ENCODE assay signal across 8 cellular contexts in the genomic region with DNA sequence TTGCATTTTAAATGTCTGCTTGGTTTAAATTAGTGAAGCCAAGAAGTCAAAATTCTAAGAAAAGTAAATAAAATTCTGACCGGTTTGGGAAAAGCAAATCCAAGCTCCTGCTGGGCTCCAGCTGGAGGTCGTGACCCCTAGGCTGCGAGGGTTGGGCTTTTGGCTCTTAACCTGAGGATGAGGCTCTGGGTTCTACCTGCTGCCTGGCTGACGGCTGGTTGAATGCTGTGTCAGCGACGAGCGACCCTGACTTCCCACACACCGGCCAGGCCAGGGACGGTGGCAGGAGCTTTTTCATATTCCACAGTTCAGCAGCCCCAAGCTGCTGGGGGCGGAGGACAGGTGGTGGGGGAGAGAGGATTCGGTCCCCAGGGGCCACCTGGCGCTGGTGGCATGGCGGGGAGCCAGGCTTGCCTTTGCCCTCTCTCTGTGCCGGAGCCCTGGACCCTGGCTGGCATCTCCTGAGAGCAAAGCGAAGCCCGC. TPM values are rescaled to one million over a fixed set of nuclear protein-coding genes. Genes with fewer than 3 reads are reported as not detected.
DNase-seq lines count a peak whose midpoint lies in the region; ATAC-seq and TF ChIP-seq lines count a peak whose summit lies in the region.

No MANE protein-coding gene starts in this region.

- no peaks in the 10 kb centered on the region for H3K36me3 Mint-ChIP-seq in WTC11

- DNase-seq in HAP-1 (ENCODE audit: low spot score in 2 of 2) = no peak
- DNase-seq in WTC11 (ENCODE audit: low spot score) = peak; percentile 40
- DNase-seq in mucosa of gallbladder (ENCODE audit: low spot score) = no peak
- no peak for DNase-seq in Ammon's horn (ENCODE audit: low spot score)

- peaks cover 12% of the 10 kb centered on the region for H3K4me1 Mint-ChIP-seq in WTC11

- no peaks in the 10 kb centered on the region for H3K4me1 ChIP-seq in HAP-1

- CTCF ChIA-PET in WTC11 (lab: Charles Lee) = interaction anchor here (1.1 to 3.1 kb wide), 3 partner anchors 33 to 190 kb away, joined by 3 to 7 read pairs (median 5); no protein-coding TSS in a partner anchor

- peak overlapping the region in 2 of 21 experiments; percentile 62 to 67 for H3K27ac ChIP-seq in skin epidermis

- no peaks in the 10 kb centered on the region for H3K36me3 ChIP-seq in HAP-1 (replicated peaks)

- no peak overlapping the region for H3K27ac Mint-ChIP-seq in WTC11

- H3K9me3 ChIP-seq in HAP-1 (no peaks in the 10 kb centered on the region), iPS-18c (ENCODE audit: control insufficient read depth, insufficient read depth, low read length) (no peaks in the 10 kb centered on the region)

- 0 out of 2 replicates have a peak, but pooled peaks cover 4% of the 10 kb centered on the region for H3K27me3 ChIP-seq in HAP-1 (ENCODE audit: low read depth)

- POLR2A ChIA-PET in WTC11 (lab: Charles Lee) = no interaction called here

- ATAC-seq in WTC11 (peak; percentile 61), GM18520 (IDR thresholded peaks at IDR 0.05; ENCODE audit: unreplicated experiment) (no peak), HG03439 (IDR thresholded peaks at IDR 0.05; ENCODE audit: unreplicated experiment) (no peak)

- in situ Hi-C loops in HAP-1 (cut with MboI; ENCODE audit: low sequenced_read_pairs) = no loop called here

- H3K27me3 Mint-ChIP-seq in WTC11 (ENCODE audit: low read depth) = peaks cover 72% of the 10 kb centered on the region

- no peak for TF ChIP-seq CTCF in WTC11 (IDR thresholded peaks at IDR 0.05)

- H3K4me3 ChIP-seq in HAP-1 = peak overlapping the region; percentile 27
- H3K4me3 ChIP-seq in iPS-18c (ENCODE audit: insufficient read depth, low read depth, low read length) = peak overlapping the region; percentile 67
- H3K4me3 ChIP-seq in skin epidermis = peak overlapping the region in 6 of 7 experiments; percentile 21 to 52 (median 41)

- H3K9me3 Mint-ChIP-seq in WTC11 = no peaks in the 10 kb centered on the region

- peak overlapping the region; percentile 86 for H3K4me3 Mint-ChIP-seq in WTC11

TF ChIP-seq in WTC11, 78 proteins besides CTCF, POLR2A, EP300 and RAD21:
- TF ChIP-seq, protein P1, sequence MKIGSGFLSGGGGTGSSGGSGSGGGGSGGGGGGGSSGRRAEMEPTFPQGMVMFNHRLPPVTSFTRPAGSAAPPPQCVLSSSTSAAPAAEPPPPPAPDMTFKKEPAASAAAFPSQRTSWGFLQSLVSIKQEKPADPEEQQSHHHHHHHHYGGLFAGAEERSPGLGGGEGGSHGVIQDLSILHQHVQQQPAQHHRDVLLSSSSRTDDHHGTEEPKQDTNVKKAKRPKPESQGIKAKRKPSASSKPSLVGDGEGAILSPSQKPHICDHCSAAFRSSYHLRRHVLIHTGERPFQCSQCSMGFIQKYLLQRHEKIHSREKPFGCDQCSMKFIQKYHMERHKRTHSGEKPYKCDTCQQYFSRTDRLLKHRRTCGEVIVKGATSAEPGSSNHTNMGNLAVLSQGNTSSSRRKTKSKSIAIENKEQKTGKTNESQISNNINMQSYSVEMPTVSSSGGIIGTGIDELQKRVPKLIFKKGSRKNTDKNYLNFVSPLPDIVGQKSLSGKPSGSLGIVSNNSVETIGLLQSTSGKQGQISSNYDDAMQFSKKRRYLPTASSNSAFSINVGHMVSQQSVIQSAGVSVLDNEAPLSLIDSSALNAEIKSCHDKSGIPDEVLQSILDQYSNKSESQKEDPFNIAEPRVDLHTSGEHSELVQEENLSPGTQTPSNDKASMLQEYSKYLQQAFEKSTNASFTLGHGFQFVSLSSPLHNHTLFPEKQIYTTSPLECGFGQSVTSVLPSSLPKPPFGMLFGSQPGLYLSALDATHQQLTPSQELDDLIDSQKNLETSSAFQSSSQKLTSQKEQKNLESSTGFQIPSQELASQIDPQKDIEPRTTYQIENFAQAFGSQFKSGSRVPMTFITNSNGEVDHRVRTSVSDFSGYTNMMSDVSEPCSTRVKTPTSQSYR (CRISPR knock-in tag; IDR thresholded peaks at IDR 0.05) = no peak
- TF ChIP-seq FOXJ3 (CRISPR knock-in tag; IDR thresholded peaks at IDR 0.05; ENCODE audit: borderline replicate concordance) (no peak), GRHL2 (CRISPR knock-in tag; IDR thresholded peaks at IDR 0.05; ENCODE audit: insufficient replicate concordance, severe bottlenecking) (no peak), PRRX2 (CRISPR knock-in tag; IDR thresholded peaks at IDR 0.05) (no peak), IRF2 (CRISPR knock-in tag; IDR thresholded peaks at IDR 0.05; ENCODE audit: borderline replicate concordance, low read depth) (no peak), CREB1 (CRISPR knock-in tag; IDR thresholded peaks at IDR 0.05) (no peak)
- TF ChIP-seq, protein P2, sequence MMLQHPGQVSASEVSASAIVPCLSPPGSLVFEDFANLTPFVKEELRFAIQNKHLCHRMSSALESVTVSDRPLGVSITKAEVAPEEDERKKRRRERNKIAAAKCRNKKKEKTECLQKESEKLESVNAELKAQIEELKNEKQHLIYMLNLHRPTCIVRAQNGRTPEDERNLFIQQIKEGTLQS (CRISPR knock-in tag; conservative IDR thresholded peaks at IDR 0.05) = no peak
- TF ChIP-seq, protein P3, sequence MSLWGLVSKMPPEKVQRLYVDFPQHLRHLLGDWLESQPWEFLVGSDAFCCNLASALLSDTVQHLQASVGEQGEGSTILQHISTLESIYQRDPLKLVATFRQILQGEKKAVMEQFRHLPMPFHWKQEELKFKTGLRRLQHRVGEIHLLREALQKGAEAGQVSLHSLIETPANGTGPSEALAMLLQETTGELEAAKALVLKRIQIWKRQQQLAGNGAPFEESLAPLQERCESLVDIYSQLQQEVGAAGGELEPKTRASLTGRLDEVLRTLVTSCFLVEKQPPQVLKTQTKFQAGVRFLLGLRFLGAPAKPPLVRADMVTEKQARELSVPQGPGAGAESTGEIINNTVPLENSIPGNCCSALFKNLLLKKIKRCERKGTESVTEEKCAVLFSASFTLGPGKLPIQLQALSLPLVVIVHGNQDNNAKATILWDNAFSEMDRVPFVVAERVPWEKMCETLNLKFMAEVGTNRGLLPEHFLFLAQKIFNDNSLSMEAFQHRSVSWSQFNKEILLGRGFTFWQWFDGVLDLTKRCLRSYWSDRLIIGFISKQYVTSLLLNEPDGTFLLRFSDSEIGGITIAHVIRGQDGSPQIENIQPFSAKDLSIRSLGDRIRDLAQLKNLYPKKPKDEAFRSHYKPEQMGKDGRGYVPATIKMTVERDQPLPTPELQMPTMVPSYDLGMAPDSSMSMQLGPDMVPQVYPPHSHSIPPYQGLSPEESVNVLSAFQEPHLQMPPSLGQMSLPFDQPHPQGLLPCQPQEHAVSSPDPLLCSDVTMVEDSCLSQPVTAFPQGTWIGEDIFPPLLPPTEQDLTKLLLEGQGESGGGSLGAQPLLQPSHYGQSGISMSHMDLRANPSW (CRISPR knock-in tag; conservative IDR thresholded peaks at IDR 0.05; ENCODE audit: low read depth) = no peak
- TF ChIP-seq, protein P4, sequence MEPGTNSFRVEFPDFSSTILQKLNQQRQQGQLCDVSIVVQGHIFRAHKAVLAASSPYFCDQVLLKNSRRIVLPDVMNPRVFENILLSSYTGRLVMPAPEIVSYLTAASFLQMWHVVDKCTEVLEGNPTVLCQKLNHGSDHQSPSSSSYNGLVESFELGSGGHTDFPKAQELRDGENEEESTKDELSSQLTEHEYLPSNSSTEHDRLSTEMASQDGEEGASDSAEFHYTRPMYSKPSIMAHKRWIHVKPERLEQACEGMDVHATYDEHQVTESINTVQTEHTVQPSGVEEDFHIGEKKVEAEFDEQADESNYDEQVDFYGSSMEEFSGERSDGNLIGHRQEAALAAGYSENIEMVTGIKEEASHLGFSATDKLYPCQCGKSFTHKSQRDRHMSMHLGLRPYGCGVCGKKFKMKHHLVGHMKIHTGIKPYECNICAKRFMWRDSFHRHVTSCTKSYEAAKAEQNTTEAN (CRISPR knock-in tag; IDR thresholded peaks at IDR 0.05) = no peak
- TF ChIP-seq, protein P5, sequence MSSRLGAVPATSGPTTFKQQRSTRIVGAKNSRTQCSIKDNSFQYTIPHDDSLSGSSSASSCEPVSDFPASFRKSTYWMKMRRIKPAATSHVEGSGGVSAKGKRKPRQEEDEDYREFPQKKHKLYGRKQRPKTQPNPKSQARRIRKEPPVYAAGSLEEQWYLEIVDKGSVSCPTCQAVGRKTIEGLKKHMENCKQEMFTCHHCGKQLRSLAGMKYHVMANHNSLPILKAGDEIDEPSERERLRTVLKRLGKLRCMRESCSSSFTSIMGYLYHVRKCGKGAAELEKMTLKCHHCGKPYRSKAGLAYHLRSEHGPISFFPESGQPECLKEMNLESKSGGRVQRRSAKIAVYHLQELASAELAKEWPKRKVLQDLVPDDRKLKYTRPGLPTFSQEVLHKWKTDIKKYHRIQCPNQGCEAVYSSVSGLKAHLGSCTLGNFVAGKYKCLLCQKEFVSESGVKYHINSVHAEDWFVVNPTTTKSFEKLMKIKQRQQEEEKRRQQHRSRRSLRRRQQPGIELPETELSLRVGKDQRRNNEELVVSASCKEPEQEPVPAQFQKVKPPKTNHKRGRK (CRISPR knock-in tag; IDR thresholded peaks at IDR 0.05; ENCODE audit: borderline replicate concordance) = no peak

RNA-seq across cellular contexts. Expression of a gene that starts 0.8 kb away (rescaled TPM):
- 0.15 TPM in 1 of 3 replicates, not detected in the others for total RNA-seq in WTC11 (2021)
- total RNA-seq in mucosa of gallbladder = 0.60 TPM
